Comparison of ENCODE assay signal across 14 cellular contexts in the genomic region with DNA sequence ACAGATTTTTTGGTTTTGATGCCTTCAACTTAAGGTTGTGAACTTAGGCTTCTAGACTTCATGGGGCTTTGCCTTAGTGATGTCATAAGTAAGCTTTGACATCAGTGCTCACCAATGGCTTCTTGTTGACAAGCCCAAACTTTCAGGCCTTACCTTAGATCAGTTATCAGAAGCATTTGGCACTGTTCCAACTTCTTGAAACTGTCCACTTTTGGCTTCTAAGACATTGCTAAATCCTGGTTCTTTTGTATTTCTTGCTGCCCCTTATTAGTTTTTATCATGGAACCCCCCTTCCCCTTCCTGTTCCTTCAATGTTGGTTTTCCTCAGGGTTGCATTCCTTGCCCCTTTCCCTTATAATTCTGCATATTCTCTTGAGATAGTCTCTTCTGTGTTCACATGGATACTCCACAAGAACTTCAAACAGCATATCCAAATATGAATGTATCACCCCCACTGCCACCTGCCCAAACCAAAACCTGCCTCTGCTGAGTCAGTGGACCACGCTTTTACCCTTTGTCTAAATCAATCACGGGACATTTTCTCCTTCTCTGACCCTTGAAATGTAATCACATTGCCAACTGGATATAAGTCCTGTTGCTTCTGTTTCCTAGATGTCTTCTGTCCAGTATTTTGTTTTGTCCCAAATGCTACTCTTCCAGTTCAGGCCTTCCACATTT. TPM values are rescaled to one million over a fixed set of nuclear protein-coding genes. Genes with fewer than 3 reads are reported as not detected.
"Had no signal": no experiment of that assay in that cellular context is flagged by ENCODE, and none has a peak within 500 bp of the region (broad histone marks: within the 10 kb centered on the region; RNA-seq: fewer than 3 reads in every experiment).

No MANE protein-coding gene starts in this region.

- H3K4me3 Mint-ChIP-seq: activated CD8-positive, alpha-beta memory T cell treated with anti-CD3 and anti-CD28 coated beads, Interleukin-2, amount 10 ng/mL, durations not matched to agents 7 days and 5 days; activated naive CD8-positive, alpha-beta T cell; activated T-cell treated with anti-CD3 and anti-CD28 coated beads, Interleukin-2, amount 50 U/mL, for 24 hours had no signal

- H3K4me3 ChIP-seq: hepatocyte, tibial artery, vagina had no signal

- H3K27me3 Mint-ChIP-seq: activated CD8-positive, alpha-beta memory T cell treated with anti-CD3 and anti-CD28 coated beads, Interleukin-2, amount 10 ng/mL, durations not matched to agents 7 days and 5 days; activated naive CD8-positive, alpha-beta T cell; activated T-cell treated with anti-CD3 and anti-CD28 coated beads, Interleukin-2, amount 50 U/mL, for 24 hours had no signal

- DNase-seq: activated CD4-positive, alpha-beta T cell treated with anti-CD3 and anti-CD28 coated beads, Interleukin-2, amount 50 U/mL, for 48 hours; activated CD4-positive, CD25-positive, alpha-beta regulatory T cell treated with anti-CD3 and anti-CD28 coated beads, Interleukin-2, amount 50 U/mL, for 72 hours; activated CD8-positive, alpha-beta memory T cell treated with anti-CD3 and anti-CD28 coated beads, Interleukin-2, amount 10 ng/mL, durations not matched to agents 7 days and 5 days; activated effector memory CD4-positive, alpha-beta T cell treated with anti-CD3 and anti-CD28 coated beads, Interleukin-2, amount 50 U/mL, for 16 hours; activated T-cell treated with anti-CD3 and anti-CD28 coated beads, Interleukin-2, amount 50 U/mL, for 24 hours; aorta; kidney; mesendoderm; small intestine; tibial artery had no signal

- H3K4me1 Mint-ChIP-seq: activated CD8-positive, alpha-beta memory T cell treated with anti-CD3 and anti-CD28 coated beads, Interleukin-2, amount 10 ng/mL, durations not matched to agents 7 days and 5 days had no signal

- H3K27me3 ChIP-seq: hepatocyte, tibial artery, vagina had no signal

- H3K27ac Mint-ChIP-seq: activated CD8-positive, alpha-beta memory T cell treated with anti-CD3 and anti-CD28 coated beads, Interleukin-2, amount 10 ng/mL, durations not matched to agents 7 days and 5 days; activated naive CD8-positive, alpha-beta T cell; activated T-cell treated with anti-CD3 and anti-CD28 coated beads, Interleukin-2, amount 50 U/mL, for 24 hours had no signal

- H3K4me1 ChIP-seq: vagina had no signal

- H3K9me3 ChIP-seq: tibial artery, vagina had no signal

- H3K9me3 Mint-ChIP-seq: activated T-cell treated with anti-CD3 and anti-CD28 coated beads, Interleukin-2, amount 50 U/mL, for 24 hours had no signal

- ATAC-seq: activated CD8-positive, alpha-beta memory T cell treated with anti-CD3 and anti-CD28 coated beads, Interleukin-2, amount 10 ng/mL, durations not matched to agents 7 days and 5 days had no signal

- H3K27ac ChIP-seq: hepatocyte, tibial artery, vagina had no signal

RNA-seq across cellular contexts. Expression of a gene that starts 56.4 kb away (rescaled TPM):
- total RNA-seq: bronchial epithelial cell had no signal
